ENCODE assay signal across 8 cellular contexts in genomic region chr14:100025111-100025510, GRCh38. TPM values are rescaled to one million over a fixed set of nuclear protein-coding genes. Genes with fewer than 3 reads are reported as not detected.
DNase-seq lines count a peak whose midpoint lies in the region; ATAC-seq and TF ChIP-seq lines count a peak whose summit lies in the region.

No MANE protein-coding gene starts in this region.

- no peaks in the 10 kb centered on the region for H3K9me3 Mint-ChIP-seq in stimulated activated naive CD8-positive, alpha-beta T cell treated with anti-CD3 and anti-CD28 coated beads, Interleukin-15, amount 100 ng/mL, for 72 hours

- H3K27ac Mint-ChIP-seq in stimulated activated naive CD8-positive, alpha-beta T cell treated with anti-CD3 and anti-CD28 coated beads, Interleukin-15, amount 100 ng/mL, for 72 hours, result peak overlapping the region in 1 of 2 donors; percentile 50

- WGBS in hepatocyte (ENCODE audit: low lambda C conversion rate, missing lambda C conversion rate), result 7% methylated on average over 1 of the region's 1 CpG

- no peaks in the 10 kb centered on the region for H3K27me3 ChIP-seq in hepatocyte

- H3K4me3 ChIP-seq in hepatocyte, result no peak overlapping the region

- H3K4me3 Mint-ChIP-seq in stimulated activated naive CD8-positive, alpha-beta T cell treated with anti-CD3 and anti-CD28 coated beads, Interleukin-15, amount 100 ng/mL, for 72 hours, result no peak overlapping the region

- peaks cover 10% of the 10 kb centered on the region for H3K4me1 Mint-ChIP-seq in stimulated activated naive CD8-positive, alpha-beta T cell treated with anti-CD3 and anti-CD28 coated beads, Interleukin-15, amount 100 ng/mL, for 72 hours

- peak; percentile 81 for ATAC-seq in stimulated activated naive CD8-positive, alpha-beta T cell treated with anti-CD3 and anti-CD28 coated beads, Interleukin-15, amount 100 ng/mL, for 72 hours

- DNase-seq in GM13976 (ENCODE audit: low spot score) (peak; percentile 64), Kasumi-1 (lab: John Stamatoyannopoulos, UW) (peak; percentile 47 to 48), hepatocyte (ENCODE audit: low spot score) (peak; percentile 74), mesenteric fat pad (ENCODE audit: low spot score) (no peak), NCI-H2227 (lab: John Stamatoyannopoulos, UW; ENCODE audit: unreplicated experiment) (no peak)
- DNase-seq in activated CD4-positive, alpha-beta T cell treated with anti-CD3 and anti-CD28 coated beads, Interleukin-2, amount 50 U/mL, for 1 hour, result peak; percentile 20
- DNase-seq in stimulated activated naive CD8-positive, alpha-beta T cell treated with anti-CD3 and anti-CD28 coated beads, Interleukin-15, amount 100 ng/mL, for 72 hours, result peak; percentile 17 to 22

- in situ Hi-C loops in GM13976 (cut with MboI; ENCODE audit: low sequenced_read_pairs, unreplicated experiment), result no loop called here

- H3K27me3 Mint-ChIP-seq in stimulated activated naive CD8-positive, alpha-beta T cell treated with anti-CD3 and anti-CD28 coated beads, Interleukin-15, amount 100 ng/mL, for 72 hours, result no peaks in the 10 kb centered on the region

- TF ChIP-seq CTCF in 22Rv1 (IDR thresholded peaks at IDR 0.05) (peak; percentile 52), GM13976 (IDR thresholded peaks at IDR 0.05; ENCODE audit: borderline replicate concordance, control extremely low read depth, extremely low read depth, insufficient read depth, missing control alignments) (peak; percentile 61), hepatocyte (IDR thresholded peaks at IDR 0.05; ENCODE audit: poor library complexity) (peak; percentile 38)

- no peak overlapping the region for H3K4me2 ChIP-seq in hepatocyte

- H2AFZ ChIP-seq in hepatocyte, result no peak overlapping the region

- H3K9me3 ChIP-seq in hepatocyte (ENCODE audit: low read depth), result no peaks in the 10 kb centered on the region

- no peaks in the 10 kb centered on the region for H3K36me3 ChIP-seq in hepatocyte (replicated peaks; ENCODE audit: insufficient read depth, low read depth)

- no peak overlapping the region for H3K27ac ChIP-seq in 22Rv1
- H3K27ac ChIP-seq in hepatocyte, result peak overlapping the region; percentile 59

- H3K4me1 ChIP-seq in hepatocyte (ENCODE audit: insufficient read depth), result peaks cover 28% of the 10 kb centered on the region

- peaks cover 5% of the 10 kb centered on the region for H4K20me1 ChIP-seq in hepatocyte (ENCODE audit: insufficient read depth, poor library complexity, severe bottlenecking)

- H3K9me2 ChIP-seq in hepatocyte (replicated peaks; ENCODE audit: insufficient read depth), result no peaks in the 10 kb centered on the region

- peaks cover 95% of the 10 kb centered on the region for H3K79me2 ChIP-seq in hepatocyte

RNA-seq across cellular contexts. Expression of gene EVL, which starts 40.1 kb away (rescaled TPM):
- total RNA-seq in hepatocyte (43.4 and 60.5 TPM in 2 replicates), mesenteric fat pad (60.5 TPM)
- 77.2 and 103 TPM in 2 replicates for polyA plus RNA-seq in hepatocyte

Comparison
In these comparisons a context has a peak if more than half of its experiments do, and no peak if none do; other contexts are left out.
1. DNase-seq: peak in GM13976 (single experiment), Kasumi-1 (2 of 2), activated CD4-positive, alpha-beta T cell treated with anti-CD3 and anti-CD28 coated beads, Interleukin-2, amount 50 U/mL, for 1 hour (single experiment), hepatocyte (single experiment) and stimulated activated naive CD8-positive, alpha-beta T cell treated with anti-CD3 and anti-CD28 coated beads, Interleukin-15, amount 100 ng/mL, for 72 hours (2 of 2); none in mesenteric fat pad (single experiment) and NCI-H2227 (single experiment).
2. Peak in every context shown above with its lines, with median percentiles within 50 percentile points of each other: CTCF ChIP-seq.